In genomic region chr22:19965771-19966709, GRCh38 we compare ENCODE assay signal across 1 cellular context.
TF ChIP-seq lines count a peak whose summit lies in the region.

No MANE protein-coding gene starts in this region.

TF ChIP-seq in IMR-90, 13 proteins besides CTCF, POLR2A, EP300 and RAD21:
- TF ChIP-seq MAZ (IDR thresholded peaks at IDR 0.05; ENCODE audit: borderline replicate concordance, low read depth, low read length) (no peak), ELK1 (IDR thresholded peaks at IDR 0.05; ENCODE audit: borderline replicate concordance, low read depth, low read length) (no peak)
